ENCODE assay signal across 1 cellular context in the genomic region with DNA sequence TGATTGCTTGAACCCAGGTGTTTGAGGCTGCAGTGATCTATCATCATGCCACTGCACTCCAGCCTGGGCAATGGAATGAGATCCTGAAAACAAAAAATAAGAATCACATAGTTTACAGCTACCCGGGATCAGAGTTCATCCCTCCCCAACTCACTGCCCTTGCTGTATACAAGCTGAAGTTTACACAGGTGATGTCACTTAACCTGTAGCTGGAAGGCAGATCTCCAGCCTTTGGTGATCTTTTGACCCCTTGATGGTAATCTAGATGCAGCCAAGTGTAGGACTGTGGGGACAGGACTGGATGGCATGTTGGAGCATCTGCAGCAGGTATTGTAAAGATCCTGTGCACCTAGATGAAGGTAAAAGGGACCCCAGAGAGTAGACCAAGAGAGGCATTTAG.
TF ChIP-seq lines count a peak whose summit lies in the region.

No MANE protein-coding gene starts in this region.

TF ChIP-seq in HepG2, 621 proteins besides CTCF, POLR2A, EP300 and RAD21 (continued from another document and continues in another):
- TF ChIP-seq ZNF646 (CRISPR knock-in tag; IDR thresholded peaks at IDR 0.05) (no peak), ZNF639 (CRISPR knock-in tag; conservative IDR thresholded peaks at IDR 0.05) (no peak), ZNF124 (CRISPR knock-in tag; IDR thresholded peaks at IDR 0.05) (no peak), ATAD3A (CRISPR knock-in tag; IDR thresholded peaks at IDR 0.05) (no peak), SETDB1 (CRISPR knock-in tag; IDR thresholded peaks at IDR 0.05; ENCODE audit: borderline replicate concordance) (no peak), SMYD3 (CRISPR knock-in tag; IDR thresholded peaks at IDR 0.05) (no peak), ZNF138 (CRISPR knock-in tag; IDR thresholded peaks at IDR 0.05; ENCODE audit: low read depth) (no peak), MAFG (CRISPR knock-in tag; IDR thresholded peaks at IDR 0.05) (no peak), ZNF773 (CRISPR knock-in tag; IDR thresholded peaks at IDR 0.05; ENCODE audit: borderline replicate concordance) (no peak), MED1 (CRISPR knock-in tag; IDR thresholded peaks at IDR 0.05) (peak; percentile 32; the same call in 1 of the 2 replicates), TBP (CRISPR knock-in tag; IDR thresholded peaks at IDR 0.05) (no peak), NPAS2 (CRISPR knock-in tag; IDR thresholded peaks at IDR 0.05; ENCODE audit: borderline replicate concordance) (no peak), ZNF24 (IDR thresholded peaks at IDR 0.05) (no peak), AKAP8 (CRISPR knock-in tag; IDR thresholded peaks at IDR 0.05) (no peak), XRCC5 (optimal IDR thresholded peaks at IDR 0.05; ENCODE audit: low read length) (peak; percentile 33), NFIB (CRISPR knock-in tag; IDR thresholded peaks at IDR 0.05; ENCODE audit: borderline replicate concordance) (no peak), SYNCRIP (IDR thresholded peaks at IDR 0.05; ENCODE audit: insufficient read depth, low read depth, low read length) (no peak), NCOR1 (IDR thresholded peaks at IDR 0.05; ENCODE audit: borderline replicate concordance, low read length) (no peak), KDM3A (CRISPR knock-in tag; IDR thresholded peaks at IDR 0.05; ENCODE audit: low read depth) (no peak), PITX1 (CRISPR knock-in tag; IDR thresholded peaks at IDR 0.05) (0 out of 2 replicates have a peak, but pooled peaks have one; percentile 17), ZNF33A (CRISPR knock-in tag; IDR thresholded peaks at IDR 0.05; ENCODE audit: borderline replicate concordance) (no peak), ARNT (IDR thresholded peaks at IDR 0.05) (no peak), CCDC6 (CRISPR knock-in tag; IDR thresholded peaks at IDR 0.05) (no peak), NBN (conservative IDR thresholded peaks at IDR 0.05) (no peak), KDM5A (IDR thresholded peaks at IDR 0.05; ENCODE audit: borderline replicate concordance, low read length) (no peak), ATM (IDR thresholded peaks at IDR 0.05; ENCODE audit: borderline replicate concordance) (no peak), FOXK2 (IDR thresholded peaks at IDR 0.05) (no peak), CBX1 (IDR thresholded peaks at IDR 0.05; ENCODE audit: low read depth) (no peak), ZNF792 (CRISPR knock-in tag; IDR thresholded peaks at IDR 0.05) (peak; percentile 31; the same call in 1 of the 2 replicates), ZSCAN30 (CRISPR knock-in tag; IDR thresholded peaks at IDR 0.05) (no peak), ZNF280D (CRISPR knock-in tag; IDR thresholded peaks at IDR 0.05) (no peak), ZNF558 (CRISPR knock-in tag; IDR thresholded peaks at IDR 0.05; ENCODE audit: borderline replicate concordance) (no peak), ZNF629 (CRISPR knock-in tag; conservative IDR thresholded peaks at IDR 0.05) (no peak), MEIS2 (CRISPR knock-in tag; IDR thresholded peaks at IDR 0.05) (no peak), ZNF263 (CRISPR knock-in tag; IDR thresholded peaks at IDR 0.05) (no peak), ZBTB8A (CRISPR knock-in tag; IDR thresholded peaks at IDR 0.05; ENCODE audit: borderline replicate concordance, low read depth) (no peak), CERS6 (CRISPR knock-in tag; IDR thresholded peaks at IDR 0.05) (no peak), ZSCAN21 (CRISPR knock-in tag; IDR thresholded peaks at IDR 0.05; ENCODE audit: borderline replicate concordance) (no peak)
- TF ChIP-seq, protein P1, sequence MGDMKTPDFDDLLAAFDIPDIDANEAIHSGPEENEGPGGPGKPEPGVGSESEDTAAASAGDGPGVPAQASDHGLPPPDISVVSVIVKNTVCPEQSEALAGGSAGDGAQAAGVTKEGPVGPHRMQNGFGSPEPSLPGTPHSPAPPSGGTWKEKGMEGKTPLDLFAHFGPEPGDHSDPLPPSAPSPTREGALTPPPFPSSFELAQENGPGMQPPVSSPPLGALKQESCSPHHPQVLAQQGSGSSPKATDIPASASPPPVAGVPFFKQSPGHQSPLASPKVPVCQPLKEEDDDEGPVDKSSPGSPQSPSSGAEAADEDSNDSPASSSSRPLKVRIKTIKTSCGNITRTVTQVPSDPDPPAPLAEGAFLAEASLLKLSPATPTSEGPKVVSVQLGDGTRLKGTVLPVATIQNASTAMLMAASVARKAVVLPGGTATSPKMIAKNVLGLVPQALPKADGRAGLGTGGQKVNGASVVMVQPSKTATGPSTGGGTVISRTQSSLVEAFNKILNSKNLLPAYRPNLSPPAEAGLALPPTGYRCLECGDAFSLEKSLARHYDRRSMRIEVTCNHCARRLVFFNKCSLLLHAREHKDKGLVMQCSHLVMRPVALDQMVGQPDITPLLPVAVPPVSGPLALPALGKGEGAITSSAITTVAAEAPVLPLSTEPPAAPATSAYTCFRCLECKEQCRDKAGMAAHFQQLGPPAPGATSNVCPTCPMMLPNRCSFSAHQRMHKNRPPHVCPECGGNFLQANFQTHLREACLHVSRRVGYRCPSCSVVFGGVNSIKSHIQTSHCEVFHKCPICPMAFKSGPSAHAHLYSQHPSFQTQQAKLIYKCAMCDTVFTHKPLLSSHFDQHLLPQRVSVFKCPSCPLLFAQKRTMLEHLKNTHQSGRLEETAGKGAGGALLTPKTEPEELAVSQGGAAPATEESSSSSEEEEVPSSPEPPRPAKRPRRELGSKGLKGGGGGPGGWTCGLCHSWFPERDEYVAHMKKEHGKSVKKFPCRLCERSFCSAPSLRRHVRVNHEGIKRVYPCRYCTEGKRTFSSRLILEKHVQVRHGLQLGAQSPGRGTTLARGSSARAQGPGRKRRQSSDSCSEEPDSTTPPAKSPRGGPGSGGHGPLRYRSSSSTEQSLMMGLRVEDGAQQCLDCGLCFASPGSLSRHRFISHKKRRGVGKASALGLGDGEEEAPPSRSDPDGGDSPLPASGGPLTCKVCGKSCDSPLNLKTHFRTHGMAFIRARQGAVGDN (CRISPR knock-in tag; IDR thresholded peaks at IDR 0.05), result no peak
- TF ChIP-seq, protein P2, sequence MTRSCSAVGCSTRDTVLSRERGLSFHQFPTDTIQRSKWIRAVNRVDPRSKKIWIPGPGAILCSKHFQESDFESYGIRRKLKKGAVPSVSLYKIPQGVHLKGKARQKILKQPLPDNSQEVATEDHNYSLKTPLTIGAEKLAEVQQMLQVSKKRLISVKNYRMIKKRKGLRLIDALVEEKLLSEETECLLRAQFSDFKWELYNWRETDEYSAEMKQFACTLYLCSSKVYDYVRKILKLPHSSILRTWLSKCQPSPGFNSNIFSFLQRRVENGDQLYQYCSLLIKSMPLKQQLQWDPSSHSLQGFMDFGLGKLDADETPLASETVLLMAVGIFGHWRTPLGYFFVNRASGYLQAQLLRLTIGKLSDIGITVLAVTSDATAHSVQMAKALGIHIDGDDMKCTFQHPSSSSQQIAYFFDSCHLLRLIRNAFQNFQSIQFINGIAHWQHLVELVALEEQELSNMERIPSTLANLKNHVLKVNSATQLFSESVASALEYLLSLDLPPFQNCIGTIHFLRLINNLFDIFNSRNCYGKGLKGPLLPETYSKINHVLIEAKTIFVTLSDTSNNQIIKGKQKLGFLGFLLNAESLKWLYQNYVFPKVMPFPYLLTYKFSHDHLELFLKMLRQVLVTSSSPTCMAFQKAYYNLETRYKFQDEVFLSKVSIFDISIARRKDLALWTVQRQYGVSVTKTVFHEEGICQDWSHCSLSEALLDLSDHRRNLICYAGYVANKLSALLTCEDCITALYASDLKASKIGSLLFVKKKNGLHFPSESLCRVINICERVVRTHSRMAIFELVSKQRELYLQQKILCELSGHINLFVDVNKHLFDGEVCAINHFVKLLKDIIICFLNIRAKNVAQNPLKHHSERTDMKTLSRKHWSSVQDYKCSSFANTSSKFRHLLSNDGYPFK (CRISPR knock-in tag; IDR thresholded peaks at IDR 0.05; ENCODE audit: borderline replicate concordance), result no peak
- TF ChIP-seq, protein P3, sequence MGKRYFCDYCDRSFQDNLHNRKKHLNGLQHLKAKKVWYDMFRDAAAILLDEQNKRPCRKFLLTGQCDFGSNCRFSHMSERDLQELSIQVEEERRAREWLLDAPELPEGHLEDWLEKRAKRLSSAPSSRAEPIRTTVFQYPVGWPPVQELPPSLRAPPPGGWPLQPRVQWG (CRISPR knock-in tag; IDR thresholded peaks at IDR 0.05; ENCODE audit: borderline replicate concordance, low read depth), result no peak
